ENCODE assay signal across 11 cellular contexts in genomic region chr6:43809417-43810305, GRCh38. TPM values are rescaled to one million over a fixed set of nuclear protein-coding genes. Genes with fewer than 3 reads are reported as not detected.
DNase-seq lines count a peak whose midpoint lies in the region; ATAC-seq and TF ChIP-seq lines count a peak whose summit lies in the region.
"Had no signal": no experiment of that assay in that cellular context is flagged by ENCODE, and none has a peak within 500 bp of the region (broad histone marks: within the 10 kb centered on the region; RNA-seq: fewer than 3 reads in every experiment).

No MANE protein-coding gene starts in this region.

- peaks cover 5% of the 10 kb centered on the region for H3K4me1 ChIP-seq in A673 (ENCODE audit: insufficient read depth, low read length, poor library complexity, severe bottlenecking)

- H3K27me3 ChIP-seq in A673 (replicated peaks; ENCODE audit: insufficient read depth, low read depth, low read length, poor library complexity), result no peaks in the 10 kb centered on the region

- peak overlapping the region; percentile 42 for H3K27ac ChIP-seq in A673 (ENCODE audit: low read depth, low read length, poor library complexity, severe bottlenecking)
- H3K27ac ChIP-seq: C4-2B, thoracic aorta had no signal

- ATAC-seq in GM18873 (IDR thresholded peaks at IDR 0.05; ENCODE audit: low FRiP score, unreplicated experiment), result no peak
- no peak for ATAC-seq in GM21381 (IDR thresholded peaks at IDR 0.05; ENCODE audit: unreplicated experiment)

- DNase-seq in A673 (ENCODE audit: low spot score) (peak; percentile 26), HFFc6 (peak; percentile 57), RKO (ENCODE audit: low spot score) (peak; percentile 75), fibroblast of mammary gland (ENCODE audit: low read depth) (peak; percentile 72), hypothalamus (lab: John Stamatoyannopoulos, UW) (no peak), SW 1271 (lab: John Stamatoyannopoulos, UW) (no peak)

- intact Hi-C loops in A673 (cut with micrococcal nuclease; ENCODE audit: unreplicated experiment), result no loop called here

- H3K27me3 Mint-ChIP-seq in HFFc6 (ENCODE audit: insufficient read depth), result peaks cover 6% of the 10 kb centered on the region

- BruUV-seq in A673 (replicated peaks; lab: Mats Ljungman, UMichigan), result no TSS peak

- POLR2A ChIA-PET in A673 (lab: Charles Lee; ENCODE audit: low non-redundant PET), result no interaction called here

- no peaks in the 10 kb centered on the region for H3K9me3 ChIP-seq in A673 (ENCODE audit: low read depth, low read length, poor library complexity, severe bottlenecking)
- H3K9me3 ChIP-seq: thoracic aorta had no signal

- H3K27ac Mint-ChIP-seq in HFFc6, result no peak overlapping the region

- H3K4me3 Mint-ChIP-seq in HFFc6, result no peak overlapping the region
- H3K4me3 Mint-ChIP-seq: neural crest cell had no signal

- H3K9me3 Mint-ChIP-seq in HFFc6, result no peaks in the 10 kb centered on the region
- H3K9me3 Mint-ChIP-seq: neural crest cell had no signal

- TF ChIP-seq CTCF in A673 (conservative IDR thresholded peaks at IDR 0.05; ENCODE audit: low read depth, low read length) (no peak), HFFc6 (IDR thresholded peaks at IDR 0.05) (no peak), fibroblast of mammary gland (conservative IDR thresholded peaks at IDR 0.05; ENCODE audit: control insufficient read depth, insufficient read depth, low read depth, low read length) (no peak)

- no peak overlapping the region for H3K4me3 ChIP-seq in A673 (ENCODE audit: low read depth, low read length, poor library complexity, severe bottlenecking)
- H3K4me3 ChIP-seq in fibroblast of mammary gland (ENCODE audit: control insufficient read depth, low read depth, low read length), result no peak overlapping the region
- H3K4me3 ChIP-seq: thoracic aorta had no signal

- CTCF ChIA-PET in A673 (lab: Charles Lee), result no interaction called here

- no peaks in the 10 kb centered on the region for H3K36me3 ChIP-seq in A673 (ENCODE audit: insufficient read depth, low read length, poor library complexity, severe bottlenecking)
- H3K36me3 ChIP-seq: thoracic aorta had no signal

- peaks cover 13% of the 10 kb centered on the region for H3K4me1 Mint-ChIP-seq in HFFc6 (ENCODE audit: low read depth)
- H3K4me1 Mint-ChIP-seq: neural crest cell had no signal

- H3K36me3 Mint-ChIP-seq in HFFc6 (ENCODE audit: low read depth), result no peaks in the 10 kb centered on the region

RNA-seq across cellular contexts. Expression of gene VEGFA, which starts 39.6 kb away (rescaled TPM):
- total RNA-seq in A673 (2021), result 116 and 144 TPM in 2 replicates
- total RNA-seq in HFFc6 (2021; fragmentation: NEBNext Ultra II Directional; extraction: Animal tissue kit (Norgen Biotek cat#: 25700)), result 10 to 100 TPM; 26.0 to 37.4 (median 28.3) TPM

Comparison
In these comparisons a context has a peak if more than half of its experiments do, and no peak if none do; other contexts are left out.
1. DNase-seq: peak in A673 (single experiment), HFFc6 (single experiment), RKO (single experiment) and fibroblast of mammary gland (single experiment); none in hypothalamus (0 of 51) and SW 1271 (0 of 2).